8 cellular contexts compared by ENCODE assay signal in genomic region chrX:38275615-38276014, GRCh38. TPM values are rescaled to one million over a fixed set of nuclear protein-coding genes. Genes with fewer than 3 reads are reported as not detected.
DNase-seq lines count a peak whose midpoint lies in the region; ATAC-seq lines count a peak whose summit lies in the region.

No MANE protein-coding gene starts in this region.

- ATAC-seq in HG03159 (IDR thresholded peaks at IDR 0.05; ENCODE audit: unreplicated experiment) (peak; percentile 51), memory B cell (ENCODE audit: low read depth) (no peak)
- ATAC-seq in activated T-helper 17 cell treated with anti-CD3 and anti-CD28 coated beads, Interleukin-2, amount 50 U/mL, for 72 hours (replicated peaks): peak; percentile 48

- DNase-seq in ELR (ENCODE audit: low read depth): peak; percentile 88
- DNase-seq in memory B cell (ENCODE audit: low spot score in 2 of 2): no peak
- no peak for DNase-seq in middle frontal gyrus (ENCODE audit: extremely low spot score, low spot score)
- DNase-seq in stimulated activated CD4-positive, alpha-beta T cell treated with anti-CD3 and anti-CD28 coated beads, Interleukin-15, amount 100 ng/mL, for 24 hours: no peak
- no peak for DNase-seq in KG1 (lab: John Stamatoyannopoulos, UW)
- no peak for DNase-seq in D341Med (ENCODE audit: low spot score)

- H3K27ac Mint-ChIP-seq in activated T-helper 17 cell treated with anti-CD3 and anti-CD28 coated beads, Interleukin-2, amount 50 U/mL, for 72 hours: no peak overlapping the region
- peak overlapping the region; percentile 68 for H3K27ac Mint-ChIP-seq in memory B cell

- H3K27me3 Mint-ChIP-seq in activated T-helper 17 cell treated with anti-CD3 and anti-CD28 coated beads, Interleukin-2, amount 50 U/mL, for 72 hours: no peaks in the 10 kb centered on the region
- no peaks in the 10 kb centered on the region for H3K27me3 Mint-ChIP-seq in memory B cell

- H3K4me3 Mint-ChIP-seq in activated T-helper 17 cell treated with anti-CD3 and anti-CD28 coated beads, Interleukin-2, amount 50 U/mL, for 72 hours: no peak overlapping the region
- no peak overlapping the region for H3K4me3 Mint-ChIP-seq in memory B cell

- H3K4me1 Mint-ChIP-seq in activated T-helper 17 cell treated with anti-CD3 and anti-CD28 coated beads, Interleukin-2, amount 50 U/mL, for 72 hours: no peaks in the 10 kb centered on the region
- no peaks in the 10 kb centered on the region for H3K4me1 Mint-ChIP-seq in memory B cell

- H3K36me3 Mint-ChIP-seq in activated T-helper 17 cell treated with anti-CD3 and anti-CD28 coated beads, Interleukin-2, amount 50 U/mL, for 72 hours (ENCODE audit: low read depth): peaks cover 4% of the 10 kb centered on the region
- H3K36me3 Mint-ChIP-seq in memory B cell: peaks cover 5% of the 10 kb centered on the region

- no peaks in the 10 kb centered on the region for H3K9me3 Mint-ChIP-seq in activated T-helper 17 cell treated with anti-CD3 and anti-CD28 coated beads, Interleukin-2, amount 50 U/mL, for 72 hours
- H3K9me3 Mint-ChIP-seq in memory B cell: no peaks in the 10 kb centered on the region

RNA-seq across cellular contexts. Expression of gene RPGR, which starts 51.7 kb away (rescaled TPM):
- total RNA-seq in activated T-helper 17 cell treated with anti-CD3 and anti-CD28 coated beads, Interleukin-2, amount 50 U/mL, for 72 hours: 1 to 10 TPM; 3.5 to 7.5 TPM

RNA-seq across cellular contexts. Expression of gene SRPX, which starts 54.9 kb away (rescaled TPM):
- 1 to 10 TPM in 1 of 2 donors, under 1 TPM in 1; 0.65 to 1.4 TPM for total RNA-seq in activated T-helper 17 cell treated with anti-CD3 and anti-CD28 coated beads, Interleukin-2, amount 50 U/mL, for 72 hours
